22 cellular contexts compared by ENCODE assay signal in the genomic region with DNA sequence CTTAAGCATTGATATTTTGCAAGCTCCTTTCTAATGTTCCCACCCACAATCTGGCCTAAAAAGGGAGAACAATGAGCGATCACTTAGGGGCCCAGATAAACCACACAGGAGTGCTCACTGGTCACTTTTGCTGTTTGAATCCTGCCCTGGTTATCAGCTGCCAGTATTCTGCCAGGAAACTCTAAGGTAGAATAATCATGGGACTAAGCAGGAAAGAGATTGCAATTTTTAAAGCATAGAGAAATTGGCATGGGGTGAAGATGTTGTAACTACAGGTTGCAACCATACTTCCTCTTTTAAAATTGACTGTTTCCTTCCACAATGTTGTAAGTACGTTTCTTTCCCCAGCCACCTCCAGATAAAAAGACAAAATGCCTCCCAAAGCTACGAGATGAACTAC.
DNase-seq lines count a peak whose midpoint lies in the region; ATAC-seq and TF ChIP-seq lines count a peak whose summit lies in the region.
"Had no signal": no experiment of that assay in that cellular context is flagged by ENCODE, and none has a peak within 500 bp of the region (broad histone marks: within the 10 kb centered on the region; RNA-seq: fewer than 3 reads in every experiment).

No MANE protein-coding gene starts in this region.

- no TSS peak for BruUV-seq in PC-3 (replicated peaks; lab: Mats Ljungman, UMichigan)

- TF ChIP-seq CTCF in cardiac muscle cell (IDR thresholded peaks at IDR 0.05; ENCODE audit: low read depth, low read length), result no peak
- TF ChIP-seq CTCF in right atrium auricular region (IDR thresholded peaks at IDR 0.05), result no peak
- TF ChIP-seq CTCF in PC-3 (conservative IDR thresholded peaks at IDR 0.05; ENCODE audit: low read depth, low read length), result no peak
- TF ChIP-seq CTCF in fibroblast of the aortic adventitia (IDR thresholded peaks at IDR 0.05; ENCODE audit: insufficient read depth, low read length), result no peak
- no peak for TF ChIP-seq CTCF in upper lobe of right lung (IDR thresholded peaks at IDR 0.05)
- no peak for TF ChIP-seq CTCF in GM13976 (IDR thresholded peaks at IDR 0.05; ENCODE audit: borderline replicate concordance, control extremely low read depth, extremely low read depth, insufficient read depth, missing control alignments)

- CTCF ChIA-PET in PC-3 (lab: Charles Lee), result no interaction called here

- H3K4me3 ChIP-seq in cardiac muscle cell (no peak overlapping the region), right atrium auricular region (no peak overlapping the region), PC-3 (ENCODE audit: low read length) (no peak overlapping the region), fibroblast of the aortic adventitia (ENCODE audit: low read depth, low read length) (no peak overlapping the region), upper lobe of right lung (no peak overlapping the region)
- H3K4me3 ChIP-seq: BLaER1, colonic mucosa, K562 had no signal

- POLR2A ChIA-PET in PC-3 (lab: Charles Lee; ENCODE audit: unreplicated experiment), result no interaction called here

- ATAC-seq in PC-3 (no peak), upper lobe of right lung (peak; percentile 68)
- ATAC-seq: activated CD8-positive, alpha-beta T cell treated with anti-CD3 and anti-CD28 coated beads, Interleukin-2, amount 10 ng/mL, durations not matched to agents 7 days and 5 days; K562; naive thymus-derived CD8-positive, alpha-beta T cell had no signal

- no peaks in the 10 kb centered on the region for H3K79me2 ChIP-seq in PC-3 (ENCODE audit: low read length)

- no peaks in the 10 kb centered on the region for H3K9me3 ChIP-seq in cardiac muscle cell (ENCODE audit: low read depth)
- no peaks in the 10 kb centered on the region for H3K9me3 ChIP-seq in right atrium auricular region
- H3K9me3 ChIP-seq in PC-3 (ENCODE audit: low read length), result no peaks in the 10 kb centered on the region
- H3K9me3 ChIP-seq in upper lobe of right lung, result no peaks in the 10 kb centered on the region
- H3K9me3 ChIP-seq: colonic mucosa had no signal

- H3K27ac ChIP-seq in cardiac muscle cell (peak overlapping the region; percentile 24), right atrium auricular region (no peak overlapping the region), PC-3 (ENCODE audit: low read length) (no peak overlapping the region), upper lobe of right lung (no peak overlapping the region)
- H3K27ac ChIP-seq: BLaER1, colonic mucosa had no signal

- peak overlapping the region; percentile 9; the same call in 1 of the 2 replicates for H2AFZ ChIP-seq in PC-3 (ENCODE audit: low read length)

- H3K9me2 ChIP-seq in PC-3 (replicated peaks; ENCODE audit: low read length), result no peaks in the 10 kb centered on the region

- in situ Hi-C loops in GM13976 (cut with MboI; ENCODE audit: low sequenced_read_pairs, unreplicated experiment), result no loop called here

- intact Hi-C loops in PC-3 (cut with micrococcal nuclease), result loop anchor here (10.0 kb wide), 1 partner anchor 652 kb away; no protein-coding TSS in a partner anchor
- intact Hi-C loops in upper lobe of right lung (cut with DNase I), result no loop called here

- H3K27me3 ChIP-seq in cardiac muscle cell (no peaks in the 10 kb centered on the region), right atrium auricular region (no peaks in the 10 kb centered on the region), PC-3 (ENCODE audit: low read length) (no peaks in the 10 kb centered on the region), upper lobe of right lung (no peaks in the 10 kb centered on the region)
- H3K27me3 ChIP-seq: BLaER1, colonic mucosa had no signal

- no peaks in the 10 kb centered on the region for H4K20me1 ChIP-seq in PC-3 (ENCODE audit: low read length)
- H4K20me1 ChIP-seq: BLaER1 had no signal

- DNase-seq in cardiac muscle cell (ENCODE audit: low read depth in 1 of 2, low spot score in 1 of 2) (peak; percentile 22 to 25), right atrium auricular region (ENCODE audit: low spot score) (no peak), PC-3 (no peak), fibroblast of the aortic adventitia (ENCODE audit: low read depth) (peak; percentile 53), upper lobe of right lung (no peak), D341Med (ENCODE audit: low spot score) (no peak), GM13976 (ENCODE audit: low spot score) (no peak), OCI-M2 (lab: John Stamatoyannopoulos, UW; ENCODE audit: unreplicated experiment) (no peak)
- DNase-seq: activated CD4-positive, alpha-beta T cell treated with anti-CD3 and anti-CD28 coated beads for 1 hour; activated CD8-positive, alpha-beta T cell treated with anti-CD3 and anti-CD28 coated beads, Interleukin-2, amount 10 ng/mL, durations not matched to agents 7 days and 5 days; activated gamma-delta T cell; colonic mucosa; endodermal cell; H9; head of caudate nucleus; naive thymus-derived CD8-positive, alpha-beta T cell; NCI-H1048; NCI-H2029; NCI-H446; NK-92 treated with Interleukin-12 subunit alpha and Interleukin-12 subunit beta, amount 100 ng/mL, for 24 hours had no signal

- H3F3A ChIP-seq in PC-3 (ENCODE audit: low read length, unreplicated experiment), result no peaks in the 10 kb centered on the region

- H3K36me3 ChIP-seq in cardiac muscle cell (no peaks in the 10 kb centered on the region), right atrium auricular region (no peaks in the 10 kb centered on the region), PC-3 (ENCODE audit: low read depth, low read length) (no peaks in the 10 kb centered on the region), upper lobe of right lung (no peaks in the 10 kb centered on the region)
- H3K36me3 ChIP-seq: BLaER1, colonic mucosa had no signal

- H3K4me1 ChIP-seq in cardiac muscle cell (ENCODE audit: low read depth), result peaks cover 19% of the 10 kb centered on the region
- H3K4me1 ChIP-seq in right atrium auricular region, result no peaks in the 10 kb centered on the region
- H3K4me1 ChIP-seq in PC-3 (ENCODE audit: insufficient read depth, low read length), result peaks cover 51% of the 10 kb centered on the region
- peaks cover 11% of the 10 kb centered on the region for H3K4me1 ChIP-seq in upper lobe of right lung
- H3K4me1 ChIP-seq: colonic mucosa had no signal

- no peak overlapping the region for H3K4me2 ChIP-seq in PC-3 (ENCODE audit: low read length)
- H3K4me2 ChIP-seq: BLaER1 had no signal

- no peak overlapping the region for H3K9ac ChIP-seq in PC-3 (ENCODE audit: low read length)
- H3K9ac ChIP-seq: BLaER1 had no signal

Comparison
In these comparisons a context has a peak if more than half of its experiments do, and no peak if none do; other contexts are left out.
1. DNase-seq: peak in cardiac muscle cell (2 of 2) and fibroblast of the aortic adventitia (single experiment); none in right atrium auricular region (single experiment), PC-3 (single experiment), upper lobe of right lung (single experiment), D341Med (single experiment), GM13976 (single experiment) and OCI-M2 (single experiment).